ENCODE assay signal across 1 cellular context in genomic region chr10:6202684-6203330, GRCh38.
A peak's percentile ranks its signal among the peaks of the same experiment; 100 is the strongest.
TF ChIP-seq lines count a peak whose summit lies in the region.

TSS of gene PFKFB3 (plus strand) at chr10:6202932. CDS start at chr10:6203261, 329 bp downstream.

TF ChIP-seq in HCT116, 20 proteins besides CTCF, POLR2A, EP300 and RAD21 (continued from another document):
- TF ChIP-seq REST (IDR thresholded peaks at IDR 0.05; ENCODE audit: low read depth) (no peak), CBX3 (IDR thresholded peaks at IDR 0.05; ENCODE audit: low read depth) (0 out of 2 replicates have a peak, but pooled peaks have one; percentile 65), MAX (IDR thresholded peaks at IDR 0.05) (peak; percentile 97), EZH2 (IDR thresholded peaks at IDR 0.05) (no peak), EGR1 (IDR thresholded peaks at IDR 0.05; ENCODE audit: low read depth) (no peak), FOSL1 (IDR thresholded peaks at IDR 0.05; ENCODE audit: low read depth) (no peak), ELF1 (IDR thresholded peaks at IDR 0.05; ENCODE audit: borderline replicate concordance, low read depth) (no peak), ZNF274 (IDR thresholded peaks at IDR 0.05; ENCODE audit: low read depth, low read length) (no peak), CEBPB (IDR thresholded peaks at IDR 0.05; ENCODE audit: low read depth) (no peak), ATF3 (IDR thresholded peaks at IDR 0.05) (no peak), SIN3A (IDR thresholded peaks at IDR 0.05; ENCODE audit: low read depth) (peak; percentile 84), SP1 (IDR thresholded peaks at IDR 0.05; ENCODE audit: low read depth) (peak; percentile 70), ZFX (IDR thresholded peaks at IDR 0.05) (peak; percentile 17; the same call in 1 of the 2 replicates), TCF7L2 (IDR thresholded peaks at IDR 0.05; ENCODE audit: borderline replicate concordance, extremely low read depth, insufficient read depth, insufficient read length) (peak; percentile 45), SRF (IDR thresholded peaks at IDR 0.05; ENCODE audit: low read depth) (no peak)
